ENCODE assay signal across 8 cellular contexts in genomic region chr2:164155558-164155957, GRCh38.
"Had no signal": no experiment of that assay in that cellular context is flagged by ENCODE, and none has a peak within 500 bp of the region (broad histone marks: within the 10 kb centered on the region; RNA-seq: fewer than 3 reads in every experiment).

No MANE protein-coding gene starts in this region.

- H3K36me3 ChIP-seq: HAP-1 had no signal

- H3K4me1 ChIP-seq: HAP-1 had no signal

- H3K4me3 Mint-ChIP-seq: HFFc6 had no signal

- H3K9ac ChIP-seq: GM23248 had no signal

- H3K27ac Mint-ChIP-seq: HFFc6 had no signal

- H3K27ac ChIP-seq: GM23248 had no signal

- H3K4me3 ChIP-seq: GM23248, HAP-1, K562 had no signal

- DNase-seq: GM23248, GOT3, H7, HFFc6, IMR-90 had no signal

- ATAC-seq: HCT116, K562 had no signal

- H3K9me3 ChIP-seq: HAP-1 had no signal
